In genomic region chr7:108890862-108891261, GRCh38 we compare ENCODE assay signal across 22 cellular contexts.
"Had no signal": no experiment of that assay in that cellular context is flagged by ENCODE, and none has a peak within 500 bp of the region (broad histone marks: within the 10 kb centered on the region; RNA-seq: fewer than 3 reads in every experiment).

No MANE protein-coding gene starts in this region.

- H3K27ac ChIP-seq: RWPE1 had no signal

- H3K9me3 ChIP-seq: MG63 had no signal

- H3K4me3 ChIP-seq: MG63 had no signal

- DNase-seq: IMR-90, Karpas-422, KG1, MG63, NCI-H1092, NCI-H1105 treated with DMSO at 0.1 percent for 48 hours, NCI-H1417 treated with DMSO at 0.1 percent for 48 hours, NCI-H146, NCI-H1694 treated with DMSO at 0.1 percent for 48 hours, NCI-H1930, NCI-H2081, NCI-H2107, NCI-H226, NCI-H446, NCI-H510A, NCI-H524 treated with DMSO at 0.1 percent for 48 hours, NCI-H69, NCI-H774, SHP77, SK-N-SH, SW 1271 had no signal

- H3K9ac ChIP-seq: SK-N-SH had no signal

- H3K36me3 ChIP-seq: MG63 had no signal

- H3K4me2 ChIP-seq: SK-N-SH had no signal

- H3K27me3 ChIP-seq: MG63 had no signal
